8 cellular contexts compared by ENCODE assay signal in genomic region chr9:137150485-137151060, GRCh38. TPM values are rescaled to one million over a fixed set of nuclear protein-coding genes. Genes with fewer than 3 reads are reported as not detected.
DNase-seq lines count a peak whose midpoint lies in the region; ATAC-seq, FAIRE-seq and TF ChIP-seq lines count a peak whose summit lies in the region.

No MANE protein-coding gene starts in this region.

- FAIRE-seq in D721Med (lab: Jason Lieb, UNC): no peak

- DNase-seq in COLO829 (ENCODE audit: low spot score) (peak; percentile 97), RKO (ENCODE audit: low spot score) (peak; percentile 89), kidney tubule cell (ENCODE audit: low spot score) (peak; percentile 40), D721Med (ENCODE audit: insufficient read length, low spot score) (no peak), left lobe of liver (ENCODE audit: low spot score) (no peak)

- ATAC-seq in GM19351 (IDR thresholded peaks at IDR 0.05; ENCODE audit: unreplicated experiment): peak; percentile 45
- ATAC-seq in HG03354 (IDR thresholded peaks at IDR 0.05; ENCODE audit: poor library complexity, severe bottlenecking, unreplicated experiment): peak; percentile 44
- ATAC-seq in GM18519 (IDR thresholded peaks at IDR 0.05; ENCODE audit: low FRiP score, unreplicated experiment): no peak
- ATAC-seq in left lobe of liver: no peak

- no peak for TF ChIP-seq CTCF in D721Med (IDR thresholded peaks at IDR 0.05; ENCODE audit: insufficient read depth, missing control alignments)

RNA-seq across cellular contexts. Expression of gene GRIN1, which starts 11.6 kb away (rescaled TPM):
- total RNA-seq in left lobe of liver: not detected

RNA-seq across cellular contexts. Expression of gene LRRC26, which starts 19.3 kb away (rescaled TPM):
- total RNA-seq in left lobe of liver: not detected

RNA-seq across cellular contexts. Expression of gene TMEM210, which starts 21.3 kb away (rescaled TPM):
- total RNA-seq in left lobe of liver: not detected

RNA-seq across cellular contexts. Expression of gene DPP7, which starts 36.0 kb away (rescaled TPM):
- 87.0 TPM for total RNA-seq in left lobe of liver

RNA-seq across cellular contexts. Expression of gene ANAPC2, which starts 37.8 kb away (rescaled TPM):
- 35.5 TPM for total RNA-seq in left lobe of liver

Comparison
In these comparisons a context has a peak if more than half of its experiments do, and no peak if none do; other contexts are left out.
1. DNase-seq: peak in COLO829 (single experiment), RKO (single experiment) and kidney tubule cell (single experiment); none in D721Med (single experiment) and left lobe of liver (single experiment).
2. ATAC-seq: peak in GM19351 (single experiment) and HG03354 (single experiment); none in GM18519 (single experiment) and left lobe of liver (single experiment).